ENCODE assay signal across 8 cellular contexts in the genomic region with DNA sequence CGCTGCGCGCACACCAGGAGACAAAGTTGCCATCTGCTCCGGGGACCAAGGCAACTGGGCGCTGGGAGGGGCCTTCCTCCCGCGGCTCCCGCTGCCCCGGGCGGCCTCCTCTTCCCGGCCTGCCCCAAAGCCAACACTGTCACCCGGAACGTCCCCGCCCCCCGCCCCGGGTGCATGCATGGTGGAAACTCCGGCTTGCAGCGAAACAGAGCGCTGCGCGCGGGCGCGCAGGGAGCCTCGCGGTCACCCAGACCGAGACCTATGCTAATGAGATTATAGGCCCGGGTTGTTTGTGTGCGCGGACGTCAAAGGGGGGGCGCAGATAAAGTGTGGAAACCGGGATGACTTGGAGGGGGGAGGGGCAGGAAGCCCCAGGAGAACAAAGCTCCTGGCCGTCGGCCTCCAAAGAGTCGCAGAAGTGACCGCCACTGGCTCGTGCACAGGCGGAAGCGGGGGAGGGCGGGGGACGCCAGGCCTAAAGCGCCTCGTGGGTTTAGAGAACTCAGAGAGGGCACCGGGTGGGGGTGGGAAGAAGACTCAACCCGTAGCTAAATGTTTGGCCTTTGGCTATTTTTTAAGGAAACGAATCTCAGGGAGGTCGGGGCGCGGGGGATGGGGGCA.
DNase-seq lines count a peak whose midpoint lies in the region; ATAC-seq and TF ChIP-seq lines count a peak whose summit lies in the region.

No MANE protein-coding gene starts in this region.

- POLR2A ChIA-PET in PC-9 (lab: Charles Lee; ENCODE audit: unreplicated experiment), result no interaction called here

- H3K36me3 ChIP-seq in ES-I3 (ENCODE audit: insufficient read depth, low read length) (no peaks in the 10 kb centered on the region), PC-9 (ENCODE audit: low read depth) (no peaks in the 10 kb centered on the region)

- peaks cover 6% of the 10 kb centered on the region for H3K36me3 Mint-ChIP-seq in central memory CD8-positive, alpha-beta T cell (ENCODE audit: insufficient read depth)
- H3K36me3 Mint-ChIP-seq in nephron (ENCODE audit: low read depth), result no peaks in the 10 kb centered on the region

- H3K4me1 ChIP-seq in ES-I3 (ENCODE audit: insufficient read depth, low read length) (peaks cover 8% of the 10 kb centered on the region), PC-9 (replicated peaks; ENCODE audit: insufficient read depth) (no peaks in the 10 kb centered on the region)

- H2AFZ ChIP-seq in PC-9, result no peak overlapping the region

- H3K9ac ChIP-seq in ES-I3 (ENCODE audit: low read depth, low read length), result peak overlapping the region; percentile 62; the same call in 1 of the 2 replicates

- H4K20me1 ChIP-seq in PC-9 (ENCODE audit: insufficient read depth), result no peaks in the 10 kb centered on the region

- no peaks in the 10 kb centered on the region for H3K9me3 ChIP-seq in ES-I3 (ENCODE audit: control insufficient read depth, insufficient read depth, low read length)
- no peaks in the 10 kb centered on the region for H3K9me3 ChIP-seq in PC-9 (ENCODE audit: insufficient read depth, low read depth)

- H3K27me3 ChIP-seq in PC-9 (ENCODE audit: insufficient read depth, low read depth), result no peaks in the 10 kb centered on the region

- no peaks in the 10 kb centered on the region for H3K9me3 Mint-ChIP-seq in central memory CD8-positive, alpha-beta T cell
- H3K9me3 Mint-ChIP-seq in nephron, result peaks cover 4% of the 10 kb centered on the region

- peak overlapping the region; percentile 44 for H3K4me3 Mint-ChIP-seq in central memory CD8-positive, alpha-beta T cell
- peak overlapping the region; percentile 68 to 78 (median 76) for H3K4me3 Mint-ChIP-seq in nephron

- no peak overlapping the region for H3K4me3 ChIP-seq in PC-9

- BruUV-seq in PC-9 (replicated peaks; lab: Mats Ljungman, UMichigan), result no TSS peak

- no peak overlapping the region for H3K27ac ChIP-seq in PC-9

- CTCF ChIA-PET in PC-9 (lab: Charles Lee), result no interaction called here

- no peaks in the 10 kb centered on the region for H3K9me2 ChIP-seq in PC-9 (ENCODE audit: insufficient read depth)

- H3K4me2 ChIP-seq in PC-9, result no peak overlapping the region

- DNase-seq in NCI-H82 (lab: John Stamatoyannopoulos, UW), result peak; percentile 86
- DNase-seq in central memory CD8-positive, alpha-beta T cell (ENCODE audit: low spot score in 2 of 2), result no peak
- no peak for DNase-seq in PC-9
- no peak for DNase-seq in putamen (ENCODE audit: low spot score)

- peaks cover 26% of the 10 kb centered on the region for H3K27me3 Mint-ChIP-seq in central memory CD8-positive, alpha-beta T cell
- H3K27me3 Mint-ChIP-seq in nephron (ENCODE audit: low read depth), result peaks cover 28% of the 10 kb centered on the region

- intact Hi-C loops in PC-9 (cut with micrococcal nuclease; ENCODE audit: unreplicated experiment), result no loop called here

- no peak for ATAC-seq in central memory CD8-positive, alpha-beta T cell (replicated peaks; ENCODE audit: extremely low read depth, poor library complexity, severe bottlenecking)
- ATAC-seq in HG03025 (IDR thresholded peaks at IDR 0.05; ENCODE audit: low FRiP score, unreplicated experiment), result no peak
- ATAC-seq in GM18870 (IDR thresholded peaks at IDR 0.05; ENCODE audit: unreplicated experiment), result no peak

- no peaks in the 10 kb centered on the region for H3F3A ChIP-seq in PC-9 (ENCODE audit: insufficient read depth, low read depth)

- no peak overlapping the region for H3K27ac Mint-ChIP-seq in central memory CD8-positive, alpha-beta T cell (ENCODE audit: low read depth)
- H3K27ac Mint-ChIP-seq in nephron, result peak overlapping the region in 2 of 3 experiments; percentile 80 to 89

- TF ChIP-seq CTCF in nephron (IDR thresholded peaks at IDR 0.05; ENCODE audit: unreplicated experiment in 3 of 3) (no peak), PC-9 (conservative IDR thresholded peaks at IDR 0.05) (no peak)

- peaks cover 17% of the 10 kb centered on the region for H3K4me1 Mint-ChIP-seq in central memory CD8-positive, alpha-beta T cell
- H3K4me1 Mint-ChIP-seq in nephron, result peaks cover 61% of the 10 kb centered on the region

- no peaks in the 10 kb centered on the region for H3K79me2 ChIP-seq in PC-9 (ENCODE audit: low read depth)
